15 cellular contexts compared by ENCODE assay signal in the genomic region with DNA sequence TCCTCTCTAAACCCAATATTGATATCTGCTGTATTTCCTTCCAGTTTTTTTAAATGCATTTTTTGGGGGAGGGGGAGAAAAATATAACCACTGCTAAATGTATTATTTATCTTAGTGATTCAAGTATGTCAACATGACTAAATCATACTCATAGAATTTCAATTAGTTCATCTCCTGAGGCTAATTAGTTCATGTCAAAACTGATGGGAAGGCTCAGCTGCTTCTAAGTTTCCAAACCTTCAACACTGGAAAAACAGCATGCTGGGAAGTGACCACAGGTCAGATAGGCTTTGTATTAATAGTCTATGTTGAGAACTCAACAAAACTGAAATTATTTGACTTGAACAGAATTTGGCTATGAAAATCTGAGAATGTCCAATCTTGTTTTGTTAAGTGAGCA.
DNase-seq lines count a peak whose midpoint lies in the region; ATAC-seq and TF ChIP-seq lines count a peak whose summit lies in the region.
"Had no signal": no experiment of that assay in that cellular context is flagged by ENCODE, and none has a peak within 500 bp of the region (broad histone marks: within the 10 kb centered on the region; RNA-seq: fewer than 3 reads in every experiment).

No MANE protein-coding gene starts in this region.

- CTCF ChIA-PET in PC-3 (lab: Charles Lee): interaction anchor here (0.9 kb wide), 1 partner anchor 11 kb away, joined by 3 read pairs; no protein-coding TSS in a partner anchor

- BruUV-seq in PC-3 (replicated peaks; lab: Mats Ljungman, UMichigan): no TSS peak

- H3K36me3 Mint-ChIP-seq in HFFc6 (ENCODE audit: low read depth): 0 out of 2 replicates have a peak, but pooled peaks cover 6% of the 10 kb centered on the region

- H3K9me3 Mint-ChIP-seq in HFFc6: no peaks in the 10 kb centered on the region

- no peaks in the 10 kb centered on the region for H3K9me2 ChIP-seq in PC-3 (replicated peaks; ENCODE audit: low read length)

- TF ChIP-seq CTCF in 22Rv1 (IDR thresholded peaks at IDR 0.05) (no peak), HFFc6 (IDR thresholded peaks at IDR 0.05) (no peak), PC-3 (conservative IDR thresholded peaks at IDR 0.05; ENCODE audit: low read depth, low read length) (no peak), foreskin keratinocyte (conservative IDR thresholded peaks at IDR 0.05) (no peak), psoas muscle (IDR thresholded peaks at IDR 0.05) (no peak)

- no peaks in the 10 kb centered on the region for H3K27me3 ChIP-seq in PC-3 (ENCODE audit: low read length)
- H3K27me3 ChIP-seq in foreskin keratinocyte: no peaks in the 10 kb centered on the region
- no peaks in the 10 kb centered on the region for H3K27me3 ChIP-seq in psoas muscle (ENCODE audit: insufficient read depth in 3 of 3, low read length in 2 of 3)

- H3K9ac ChIP-seq in PC-3 (ENCODE audit: low read length): peak overlapping the region; percentile 71

- H3K4me3 ChIP-seq in PC-3 (ENCODE audit: low read length) (peak overlapping the region; percentile 52; the same call in 1 of the 2 replicates), psoas muscle (no peak overlapping the region)

- H4K20me1 ChIP-seq in PC-3 (ENCODE audit: low read length): no peaks in the 10 kb centered on the region

- H3K27ac ChIP-seq in 22Rv1: peak overlapping the region; percentile 90
- H3K27ac ChIP-seq in PC-3 (ENCODE audit: low read length): peak overlapping the region; percentile 90
- peak overlapping the region; percentile 84 for H3K27ac ChIP-seq in foreskin keratinocyte
- no peak overlapping the region for H3K27ac ChIP-seq in psoas muscle

- no peaks in the 10 kb centered on the region for H3K36me3 ChIP-seq in PC-3 (ENCODE audit: low read depth, low read length)
- H3K36me3 ChIP-seq in psoas muscle (ENCODE audit: insufficient read depth in 1 of 2, low read depth in 1 of 2): peaks cover 2 to 22% of the 10 kb centered on the region in 2 donors

- DNase-seq in HFFc6 (no peak), PC-3 (peak; percentile 69), foreskin keratinocyte (peak in 1 of 2 donors; percentile 61), iPS-NIHi7 (ENCODE audit: extremely low spot score) (no peak), dedifferentiated amniotic fluid mesenchymal stem cell (ENCODE audit: extremely low spot score) (no peak), psoas muscle (no peak), amygdala (lab: John Stamatoyannopoulos, UW) (no peak)
- DNase-seq: DMS 273 treated with DMSO at 0.1 percent for 48 hours, KBM-7, NCI-H1417 treated with DMSO at 0.1 percent for 48 hours, NCI-H2029, NCI-H446 treated with DMSO at 0.1 percent for 48 hours, SIG-M5 had no signal

- no peaks in the 10 kb centered on the region for H3K79me2 ChIP-seq in PC-3 (ENCODE audit: low read length)

- H3K27ac Mint-ChIP-seq in HFFc6: peak overlapping the region; percentile 24; the same call in 1 of the 2 replicates
- H3K27ac Mint-ChIP-seq: B cell had no signal

- POLR2A ChIA-PET in PC-3 (lab: Charles Lee; ENCODE audit: unreplicated experiment): no interaction called here

- peaks cover 5% of the 10 kb centered on the region for H3F3A ChIP-seq in PC-3 (ENCODE audit: low read length, unreplicated experiment)

- peak; percentile 16 for ATAC-seq in PC-3
- no peak for ATAC-seq in foreskin keratinocyte
- ATAC-seq in psoas muscle: no peak

- no peaks in the 10 kb centered on the region; the same call in 1 of the 2 replicates for H3K27me3 Mint-ChIP-seq in HFFc6 (ENCODE audit: insufficient read depth)
- H3K27me3 Mint-ChIP-seq: B cell had no signal

- peaks cover 64% of the 10 kb centered on the region for H3K4me1 Mint-ChIP-seq in HFFc6 (ENCODE audit: low read depth)

- H3K4me2 ChIP-seq in PC-3 (ENCODE audit: low read length): peak overlapping the region; percentile 88

- intact Hi-C loops in PC-3 (cut with micrococcal nuclease): no loop called here
- intact Hi-C loops in psoas muscle (cut with DNase I): no loop called here

- no peak overlapping the region for H3K4me3 Mint-ChIP-seq in HFFc6

- H2AFZ ChIP-seq in PC-3 (ENCODE audit: low read length): no peak overlapping the region

- H3K4me1 ChIP-seq in PC-3 (ENCODE audit: insufficient read depth, low read length) (peaks cover 43% of the 10 kb centered on the region), foreskin keratinocyte (peaks cover 39% of the 10 kb centered on the region), psoas muscle (peaks cover 4% of the 10 kb centered on the region)

- H3K9me3 ChIP-seq in PC-3 (ENCODE audit: low read length) (no peaks in the 10 kb centered on the region), psoas muscle (no peaks in the 10 kb centered on the region)
